10 cellular contexts compared by ENCODE assay signal in genomic region chr20:50187403-50188051, GRCh38. TPM values are rescaled to one million over a fixed set of nuclear protein-coding genes. Genes with fewer than 3 reads are reported as not detected.
DNase-seq lines count a peak whose midpoint lies in the region; ATAC-seq, FAIRE-seq and TF ChIP-seq lines count a peak whose summit lies in the region.
"Had no signal": no experiment of that assay in that cellular context is flagged by ENCODE, and none has a peak within 500 bp of the region (broad histone marks: within the 10 kb centered on the region; RNA-seq: fewer than 3 reads in every experiment).

No MANE protein-coding gene starts in this region.

- no peak for TF ChIP-seq EP300 in sigmoid colon (IDR thresholded peaks at IDR 0.05)

- H3K27ac ChIP-seq in PC-3 (ENCODE audit: low read length) (no peak overlapping the region), fibroblast of lung (ENCODE audit: insufficient read depth, low read length) (no peak overlapping the region), sigmoid colon (peak overlapping the region; percentile 33 to 99 (median 80))

- H3K27me3 Mint-ChIP-seq in immature natural killer cell (ENCODE audit: low read depth in 3 of 3) = peaks cover 8 to 19% (median 10%) of the 10 kb centered on the region in 3 donors

- no TSS peak for BruUV-seq in PC-3 (replicated peaks; lab: Mats Ljungman, UMichigan)

- FAIRE-seq in H54 (lab: Jason Lieb, UNC) (no peak), GM19239 (lab: Jason Lieb, UNC) (no peak)
- FAIRE-seq: RCC 7860 had no signal

- no peak for ATAC-seq in PC-3

- H2AFZ ChIP-seq in PC-3 (ENCODE audit: low read length) (no peak overlapping the region; the same call in 1 of the 2 replicates), fibroblast of lung (ENCODE audit: low read length) (no peak overlapping the region)

- intact Hi-C loops in PC-3 (cut with micrococcal nuclease) (loop anchor here (2.0 kb wide), 1 partner anchor 193 kb away; no protein-coding TSS in a partner anchor), sigmoid colon (cut with DNase I) (loop anchor here (2.0 to 5.0 kb wide), 2 partner anchors 393 to 555 kb away; no protein-coding TSS in a partner anchor)

- POLR2A ChIA-PET in PC-3 (lab: Charles Lee; ENCODE audit: unreplicated experiment) = no interaction called here

- 41 to 68% methylated on average over 12 of the region's 12 CpGs for WGBS in sigmoid colon, 2 donors

- H3F3A ChIP-seq in PC-3 (ENCODE audit: low read length, unreplicated experiment) = no peaks in the 10 kb centered on the region

- no peaks in the 10 kb centered on the region for H3K9me3 ChIP-seq in PC-3 (ENCODE audit: low read length)
- H3K9me3 ChIP-seq in fibroblast of lung (ENCODE audit: control insufficient read depth, insufficient read depth, low read depth, low read length) = no peaks in the 10 kb centered on the region
- no peaks in the 10 kb centered on the region for H3K9me3 ChIP-seq in sigmoid colon

- CTCF ChIA-PET in PC-3 (lab: Charles Lee) = interaction anchor here (0.6 to 0.9 kb wide), 2 partner anchors 277 to 291 kb away, joined by 3 to 4 read pairs; no protein-coding TSS in a partner anchor

- no peak overlapping the region for H3K4me2 ChIP-seq in PC-3 (ENCODE audit: low read length)
- H3K4me2 ChIP-seq in fibroblast of lung (ENCODE audit: extremely low read depth, insufficient read depth, low read length) = no peak overlapping the region

- peak; percentile 62 for DNase-seq in H54 (ENCODE audit: insufficient read length, low spot score)
- peak; percentile 48 for DNase-seq in PC-3
- peak; percentile 62 to 72 for DNase-seq in fibroblast of lung (ENCODE audit: low read depth in 2 of 2)
- DNase-seq in sigmoid colon = peak; percentile 88
- no peak for DNase-seq in NCI-H446 treated with DMSO at 0.1 percent for 48 hours (lab: John Stamatoyannopoulos, UW)
- DNase-seq in immature natural killer cell = no peak
- no peak for DNase-seq in NCI-H2081 treated with DMSO at 0.1 percent for 48 hours (lab: John Stamatoyannopoulos, UW)
- no peak for DNase-seq in GM19239 (ENCODE audit: insufficient read length, low spot score)
- DNase-seq: kidney glomerular epithelial cell had no signal

- peaks cover 17% of the 10 kb centered on the region for H3K79me2 ChIP-seq in PC-3 (ENCODE audit: low read length)
- H3K79me2 ChIP-seq in fibroblast of lung (ENCODE audit: control insufficient read depth, insufficient read depth, low read length) = peaks cover 12% of the 10 kb centered on the region

- peaks cover 4 to 5% of the 10 kb centered on the region in 2 donors for H3K4me1 Mint-ChIP-seq in immature natural killer cell

- H3K9me3 Mint-ChIP-seq in immature natural killer cell = no peaks in the 10 kb centered on the region

- H3K36me3 Mint-ChIP-seq in immature natural killer cell = no peaks in the 10 kb centered on the region

- no peaks in the 10 kb centered on the region for H3K27me3 ChIP-seq in PC-3 (ENCODE audit: low read length)
- H3K27me3 ChIP-seq in fibroblast of lung (ENCODE audit: control insufficient read depth, insufficient read depth, low read length) = no peaks in the 10 kb centered on the region
- H3K27me3 ChIP-seq in sigmoid colon = no peaks in the 10 kb centered on the region

- H3K27ac Mint-ChIP-seq in immature natural killer cell = peak overlapping the region in 2 of 6 donors; percentile 41 to 45

- H3K4me1 ChIP-seq in PC-3 (ENCODE audit: insufficient read depth, low read length) (peaks cover 12% of the 10 kb centered on the region), fibroblast of lung (ENCODE audit: control insufficient read depth, extremely low read depth, insufficient read depth, low read length) (peaks cover 3% of the 10 kb centered on the region), sigmoid colon (peaks cover 0 to 22% (median 12%) of the 10 kb centered on the region in 4 donors)

- H3K9me2 ChIP-seq in PC-3 (replicated peaks; ENCODE audit: low read length) = no peaks in the 10 kb centered on the region

- no peaks in the 10 kb centered on the region for H3K36me3 ChIP-seq in PC-3 (ENCODE audit: low read depth, low read length)
- H3K36me3 ChIP-seq in fibroblast of lung (ENCODE audit: control insufficient read depth, insufficient read depth, low read length) = peaks cover 2% of the 10 kb centered on the region
- H3K36me3 ChIP-seq in sigmoid colon = no peaks in the 10 kb centered on the region

- no peak overlapping the region for H3K4me3 Mint-ChIP-seq in immature natural killer cell

- peak overlapping the region; percentile 7; the same call in 1 of the 2 replicates for H3K9ac ChIP-seq in PC-3 (ENCODE audit: low read length)
- H3K9ac ChIP-seq in fibroblast of lung (ENCODE audit: insufficient read depth, low read length) = no peak overlapping the region

- TF ChIP-seq CTCF in PC-3 (conservative IDR thresholded peaks at IDR 0.05; ENCODE audit: low read depth, low read length) (no peak), fibroblast of lung (conservative IDR thresholded peaks at IDR 0.05 in 1 of 2, IDR thresholded peaks at IDR 0.05 in 1 of 2; ENCODE audit: low read depth in 1 of 2, low read length in 2 of 2) (no peak), sigmoid colon (IDR thresholded peaks at IDR 0.05) (no peak)

- no peak for TF ChIP-seq POLR2A in H54 (IDR thresholded peaks at IDR 0.05; ENCODE audit: low read depth, low read length)
- TF ChIP-seq POLR2A in sigmoid colon (IDR thresholded peaks at IDR 0.05) = no peak

- H3K4me3 ChIP-seq in PC-3 (ENCODE audit: low read length) (no peak overlapping the region), fibroblast of lung (replicated peaks in 1 of 4; ENCODE audit: control extremely low read depth in 1 of 4, insufficient read depth in 1 of 4, low read depth in 3 of 4, low read length in 4 of 4) (no peak overlapping the region), sigmoid colon (no peak overlapping the region)

- peaks cover 4% of the 10 kb centered on the region for H4K20me1 ChIP-seq in PC-3 (ENCODE audit: low read length)
- H4K20me1 ChIP-seq in fibroblast of lung (ENCODE audit: control insufficient read depth, extremely low read depth, insufficient read depth, low read length) = no peaks in the 10 kb centered on the region

RNA-seq across cellular contexts. Expression of gene CEBPB, which starts 3.1 kb away (rescaled TPM):
- total RNA-seq in PC-3 (2014; rRNA removed) (103 and 122 TPM in 2 replicates), fibroblast of lung (87.1 and 106 TPM in 2 replicates), sigmoid colon (100 to 1,000 TPM in 2 of 4 donors, 10 to 100 TPM in 2; 53.2 to 173 (median 93.6) TPM)
- polyA plus RNA-seq in fibroblast of lung (15.6 and 21.0 TPM in 2 replicates), sigmoid colon (10 to 100 TPM in 2 of 3 donors, 1 to 10 TPM in 1; 6.9 to 17.4 (median 12.2) TPM), immature natural killer cell (10 to 100 TPM; 15.3 to 27.6 (median 22.9) TPM)
- 41.0 and 47.6 TPM in 2 replicates for polyA plus RNA-seq in fibroblast of lung (2012)
- 3.7 and 7.4 TPM in 2 replicates for polyA minus RNA-seq in fibroblast of lung (ENCODE audit: low replicate concordance)

RNA-seq across cellular contexts. Expression of gene PEDS1, which starts 34.0 kb away (rescaled TPM):
- 53.8 and 59.1 TPM in 2 replicates for total RNA-seq in PC-3 (2014; rRNA removed)
- 7.2 and 8.3 TPM in 2 replicates for total RNA-seq in fibroblast of lung
- 41.1 and 56.9 TPM in 2 replicates for polyA plus RNA-seq in fibroblast of lung
- polyA plus RNA-seq in fibroblast of lung (2012) = 33.2 and 52.3 TPM in 2 replicates
- 107 and 139 TPM in 2 replicates for polyA minus RNA-seq in fibroblast of lung (ENCODE audit: low replicate concordance)
- 10 to 100 TPM; 19.1 to 27.4 (median 22.6) TPM for total RNA-seq in sigmoid colon
- polyA plus RNA-seq in sigmoid colon = 10 to 100 TPM; 13.8 to 24.2 (median 14.3) TPM
- polyA plus RNA-seq in immature natural killer cell = 10 to 100 TPM; 15.2 to 33.5 (median 19.7) TPM

Comparison
In these comparisons a context has a peak if more than half of its experiments do, and no peak if none do; other contexts are left out.
1. DNase-seq: peak in H54 (single experiment), PC-3 (single experiment), fibroblast of lung (2 of 2) and sigmoid colon (single experiment); none in NCI-H446 treated with DMSO at 0.1 percent for 48 hours (single experiment), immature natural killer cell (0 of 3), NCI-H2081 treated with DMSO at 0.1 percent for 48 hours (single experiment) and GM19239 (single experiment).
2. H3K27ac ChIP-seq: peak in sigmoid colon (4 of 4); none in PC-3 (single experiment) and fibroblast of lung (single experiment).